ENCODE assay signal across 19 cellular contexts in genomic region chrX:18994713-18995112, GRCh38. TPM values are rescaled to one million over a fixed set of nuclear protein-coding genes. Genes with fewer than 3 reads are reported as not detected.
DNase-seq lines count a peak whose midpoint lies in the region; ATAC-seq, FAIRE-seq and TF ChIP-seq lines count a peak whose summit lies in the region.
"Had no signal": no experiment of that assay in that cellular context is flagged by ENCODE, and none has a peak within 500 bp of the region (broad histone marks: within the 10 kb centered on the region; RNA-seq: fewer than 3 reads in every experiment).

No MANE protein-coding gene starts in this region.

- POLR2A ChIA-PET in A549 (lab: Yijun Ruan, JAX) = interaction anchor here (0.7 to 3.2 kb wide), 3 partner anchors 10 to 52 kb away, joined by 3 to 14 read pairs (median 7); partner anchors contain the start of gene PHKA2
- POLR2A ChIA-PET in CD4-positive, alpha-beta memory T cell (lab: Charles Lee; ENCODE audit: partially characterized antibody) = no interaction called here

- in situ Hi-C loops in brain microvascular endothelial cell (cut with HindIII; ENCODE audit: low pct_ligation_motif_present, low sequenced_read_pairs) = no loop called here

- H3K4me3 ChIP-seq in A549 = peak overlapping the region; percentile 12; the same call in 1 of the 3 replicates
- H3K4me3 ChIP-seq in brain microvascular endothelial cell (ENCODE audit: low read depth, low read length) = no peak overlapping the region
- no peak overlapping the region for H3K4me3 ChIP-seq in kidney epithelial cell (ENCODE audit: low read depth, low read length)
- H3K4me3 ChIP-seq in CD4-positive, alpha-beta memory T cell (ENCODE audit: low read length in 2 of 2) = no peak overlapping the region
- H3K4me3 ChIP-seq: cardiac muscle cell, GM12878, skin epidermis, tibial artery had no signal

- no peak for TF ChIP-seq RAD21 in A549 (conservative IDR thresholded peaks at IDR 0.05 in 1 of 2, IDR thresholded peaks at IDR 0.05 in 1 of 2)

- H3K36me3 ChIP-seq in brain microvascular endothelial cell (replicated peaks) (no peaks in the 10 kb centered on the region), kidney epithelial cell (ENCODE audit: control insufficient read depth, insufficient read depth, low read length) (no peaks in the 10 kb centered on the region)
- no peaks in the 10 kb centered on the region for H3K36me3 ChIP-seq in CD4-positive, alpha-beta memory T cell (ENCODE audit: insufficient read depth, low read length)
- H3K36me3 ChIP-seq: cardiac muscle cell, tibial artery had no signal

- 7% methylated on average over 3 of the region's 3 CpGs for WGBS in A549 (ENCODE audit: missing lambda C conversion rate)

- CTCF ChIA-PET in A549 (lab: Yijun Ruan, JAX) = interaction anchor here (0.6 to 2.6 kb wide), 4 partner anchors 21 to 594 kb away, joined by 3 to 10 read pairs (median 4); partner anchors contain the start of gene ADGRG2
- CTCF ChIA-PET in CD4-positive, alpha-beta memory T cell (lab: Charles Lee; ENCODE audit: partially characterized antibody) = interaction anchor here (1.4 kb wide), 1 partner anchor 9 kb away, joined by 4 read pairs; no protein-coding TSS in a partner anchor

- intact Hi-C loops in CD4-positive, alpha-beta memory T cell (cut with micrococcal nuclease) = no loop called here

- peak overlapping the region; percentile 80 for H3K27ac ChIP-seq in A549
- peak overlapping the region; percentile 83 for H3K27ac ChIP-seq in brain microvascular endothelial cell
- H3K27ac ChIP-seq in CD4-positive, alpha-beta memory T cell (ENCODE audit: low read depth, low read length) = no peak overlapping the region
- H3K27ac ChIP-seq: cardiac muscle cell, skin epidermis, tibial artery had no signal

- no peaks in the 10 kb centered on the region for H3K9me3 ChIP-seq in A549
- H3K9me3 ChIP-seq in CD4-positive, alpha-beta memory T cell (ENCODE audit: control insufficient read depth in 1 of 2, low read length in 2 of 2) = no peaks in the 10 kb centered on the region
- H3K9me3 ChIP-seq: tibial artery had no signal

- no peaks in the 10 kb centered on the region for H3K4me1 Mint-ChIP-seq in stimulated activated effector memory CD8-positive, alpha-beta T cell treated with anti-CD3 and anti-CD28 coated beads, Interleukin-12 subunit alpha, Interleukin-12 subunit beta, amount 100 ng/mL, for 72 hours
- no peaks in the 10 kb centered on the region for H3K4me1 Mint-ChIP-seq in CD4-positive, alpha-beta memory T cell
- H3K4me1 Mint-ChIP-seq: immature natural killer cell had no signal

- no peaks in the 10 kb centered on the region for H3K27me3 ChIP-seq in brain microvascular endothelial cell (replicated peaks)
- H3K27me3 ChIP-seq in kidney epithelial cell (ENCODE audit: control insufficient read depth, insufficient read depth, low read length) = no peaks in the 10 kb centered on the region
- H3K27me3 ChIP-seq in CD4-positive, alpha-beta memory T cell (ENCODE audit: insufficient read depth, low read length) = no peaks in the 10 kb centered on the region
- H3K27me3 ChIP-seq: cardiac muscle cell, tibial artery had no signal

- H3K4me2 ChIP-seq in A549 = peak overlapping the region; percentile 82

- H3K27me3 Mint-ChIP-seq in CD4-positive, alpha-beta memory T cell = no peaks in the 10 kb centered on the region

- FAIRE-seq in A549 (lab: Jason Lieb, UNC) = peak; percentile 63
- FAIRE-seq: endothelial cell of umbilical vein, GM12878 had no signal

- H3K4me3 Mint-ChIP-seq in stimulated activated effector memory CD8-positive, alpha-beta T cell treated with anti-CD3 and anti-CD28 coated beads, Interleukin-12 subunit alpha, Interleukin-12 subunit beta, amount 100 ng/mL, for 72 hours = no peak overlapping the region
- no peak overlapping the region for H3K4me3 Mint-ChIP-seq in CD4-positive, alpha-beta memory T cell
- H3K4me3 Mint-ChIP-seq: immature natural killer cell had no signal

- no peaks in the 10 kb centered on the region for H3K36me3 Mint-ChIP-seq in stimulated activated effector memory CD8-positive, alpha-beta T cell treated with anti-CD3 and anti-CD28 coated beads, Interleukin-12 subunit alpha, Interleukin-12 subunit beta, amount 100 ng/mL, for 72 hours
- H3K36me3 Mint-ChIP-seq in CD4-positive, alpha-beta memory T cell = no peaks in the 10 kb centered on the region
- H3K36me3 Mint-ChIP-seq: immature natural killer cell had no signal

- H3K4me1 ChIP-seq in A549 = peaks cover 72% of the 10 kb centered on the region
- no peaks in the 10 kb centered on the region for H3K4me1 ChIP-seq in CD4-positive, alpha-beta memory T cell (ENCODE audit: insufficient read depth, low read length)

- peak; percentile 89 to 94 for ATAC-seq in A549
- no peak for ATAC-seq in stimulated activated effector memory CD8-positive, alpha-beta T cell treated with anti-CD3 and anti-CD28 coated beads, Interleukin-12 subunit alpha, Interleukin-12 subunit beta, amount 100 ng/mL, for 72 hours
- no peak for ATAC-seq in stimulated activated naive CD8-positive, alpha-beta T cell treated with anti-CD3 and anti-CD28 coated beads, Interleukin-15, Interleukin-2, amounts not matched to agents 100 U/mL and 50 U/mL, for 24 hours
- ATAC-seq: GM12878, Panc1 had no signal

- DNase-seq in A549 (ENCODE audit: low read depth in 1 of 2, low spot score in 1 of 2) = peak; percentile 13 to 70
- peak; percentile 16 for DNase-seq in HPDE6-E6E7 (ENCODE audit: extremely low spot score)
- peak; percentile 62 for DNase-seq in brain microvascular endothelial cell
- peak; percentile 31 for DNase-seq in kidney epithelial cell (ENCODE audit: low read depth)
- DNase-seq in stimulated activated effector memory CD8-positive, alpha-beta T cell treated with anti-CD3 and anti-CD28 coated beads, Interleukin-12 subunit alpha, Interleukin-12 subunit beta, amount 100 ng/mL, for 72 hours (ENCODE audit: low spot score in 2 of 2) = no peak
- no peak for DNase-seq in stimulated activated naive CD8-positive, alpha-beta T cell treated with anti-CD3 and anti-CD28 coated beads, Interleukin-15, Interleukin-2, amounts not matched to agents 100 U/mL and 50 U/mL, for 24 hours
- no peak for DNase-seq in CD4-positive, alpha-beta memory T cell
- no peak for DNase-seq in activated CD8-positive, alpha-beta memory T cell treated with anti-CD3 and anti-CD28 coated beads, Interleukin-2, amount 50 U/mL, for 4 hours
- DNase-seq: DMS153, H7, immature natural killer cell, NCI-H1092, NCI-H226, tibial artery had no signal

- H3K9me3 Mint-ChIP-seq in stimulated activated effector memory CD8-positive, alpha-beta T cell treated with anti-CD3 and anti-CD28 coated beads, Interleukin-12 subunit alpha, Interleukin-12 subunit beta, amount 100 ng/mL, for 72 hours = no peaks in the 10 kb centered on the region
- H3K9me3 Mint-ChIP-seq in CD4-positive, alpha-beta memory T cell = no peaks in the 10 kb centered on the region
- H3K9me3 Mint-ChIP-seq: immature natural killer cell had no signal

- TF ChIP-seq CTCF in A549 (IDR thresholded peaks at IDR 0.05) = no peak
- no peak for TF ChIP-seq CTCF in brain microvascular endothelial cell (IDR thresholded peaks at IDR 0.05; ENCODE audit: low read depth, low read length, missing control alignments)
- no peak for TF ChIP-seq CTCF in kidney epithelial cell (IDR thresholded peaks at IDR 0.05; ENCODE audit: insufficient read depth, low read length, poor library complexity, severe bottlenecking)

- no peak overlapping the region for H3K27ac Mint-ChIP-seq in stimulated activated effector memory CD8-positive, alpha-beta T cell treated with anti-CD3 and anti-CD28 coated beads, Interleukin-12 subunit alpha, Interleukin-12 subunit beta, amount 100 ng/mL, for 72 hours
- H3K27ac Mint-ChIP-seq in CD4-positive, alpha-beta memory T cell = no peak overlapping the region
- H3K27ac Mint-ChIP-seq: immature natural killer cell had no signal

- peak; percentile 28 to 43; a peak in 1 of 5 replicates for TF ChIP-seq EP300 in A549 (IDR thresholded peaks at IDR 0.05)

- TF ChIP-seq POLR2A in A549 (IDR thresholded peaks at IDR 0.05; ENCODE audit: low read length) = no peak

TF ChIP-seq in A549, 52 proteins besides CTCF, POLR2A, EP300 and RAD21 (continues in another document):
- TF ChIP-seq, protein P1, sequence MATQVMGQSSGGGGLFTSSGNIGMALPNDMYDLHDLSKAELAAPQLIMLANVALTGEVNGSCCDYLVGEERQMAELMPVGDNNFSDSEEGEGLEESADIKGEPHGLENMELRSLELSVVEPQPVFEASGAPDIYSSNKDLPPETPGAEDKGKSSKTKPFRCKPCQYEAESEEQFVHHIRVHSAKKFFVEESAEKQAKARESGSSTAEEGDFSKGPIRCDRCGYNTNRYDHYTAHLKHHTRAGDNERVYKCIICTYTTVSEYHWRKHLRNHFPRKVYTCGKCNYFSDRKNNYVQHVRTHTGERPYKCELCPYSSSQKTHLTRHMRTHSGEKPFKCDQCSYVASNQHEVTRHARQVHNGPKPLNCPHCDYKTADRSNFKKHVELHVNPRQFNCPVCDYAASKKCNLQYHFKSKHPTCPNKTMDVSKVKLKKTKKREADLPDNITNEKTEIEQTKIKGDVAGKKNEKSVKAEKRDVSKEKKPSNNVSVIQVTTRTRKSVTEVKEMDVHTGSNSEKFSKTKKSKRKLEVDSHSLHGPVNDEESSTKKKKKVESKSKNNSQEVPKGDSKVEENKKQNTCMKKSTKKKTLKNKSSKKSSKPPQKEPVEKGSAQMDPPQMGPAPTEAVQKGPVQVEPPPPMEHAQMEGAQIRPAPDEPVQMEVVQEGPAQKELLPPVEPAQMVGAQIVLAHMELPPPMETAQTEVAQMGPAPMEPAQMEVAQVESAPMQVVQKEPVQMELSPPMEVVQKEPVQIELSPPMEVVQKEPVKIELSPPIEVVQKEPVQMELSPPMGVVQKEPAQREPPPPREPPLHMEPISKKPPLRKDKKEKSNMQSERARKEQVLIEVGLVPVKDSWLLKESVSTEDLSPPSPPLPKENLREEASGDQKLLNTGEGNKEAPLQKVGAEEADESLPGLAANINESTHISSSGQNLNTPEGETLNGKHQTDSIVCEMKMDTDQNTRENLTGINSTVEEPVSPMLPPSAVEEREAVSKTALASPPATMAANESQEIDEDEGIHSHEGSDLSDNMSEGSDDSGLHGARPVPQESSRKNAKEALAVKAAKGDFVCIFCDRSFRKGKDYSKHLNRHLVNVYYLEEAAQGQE (IDR thresholded peaks at IDR 0.05) = no peak
- TF ChIP-seq KDM5A (IDR thresholded peaks at IDR 0.05) (no peak), NR3C1 (IDR thresholded peaks at IDR 0.05) (no peak), BHLHE40 (IDR thresholded peaks at IDR 0.05; ENCODE audit: low read depth, low read length) (no peak), SMC3 (IDR thresholded peaks at IDR 0.05) (no peak), ESRRA (IDR thresholded peaks at IDR 0.05; ENCODE audit: borderline replicate concordance, low read length) (no peak), MAFK (IDR thresholded peaks at IDR 0.05; ENCODE audit: partially characterized antibody) (no peak)

RNA-seq across cellular contexts. Expression of gene PHKA2, which starts 10.8 kb away (rescaled TPM):
- polyA plus RNA-seq in A549 (2011; rRNA removed) (21.2 and 27.9 TPM in 2 replicates), A549 (2017; fragmentation: RNase III; extraction: RNeasy Plus Mini Kit Qiagen cat#74134 plus additional on column Dnase treatment) (14.0 to 16.3 TPM (median 16.1 TPM) in 3 replicates)
- polyA plus RNA-seq in A549 (2012; cell fraction: cytosol; rRNA removed) = 22.0 and 22.4 TPM in 2 replicates
- polyA plus RNA-seq in A549 (2012; cell fraction: nucleus; rRNA removed) = 99.3 and 118 TPM in 2 replicates
- polyA minus RNA-seq in A549 (2011; rRNA and poly(A)+ RNA removed) = 37.0 and 45.6 TPM in 2 replicates
- 13.8 and 18.1 TPM in 2 replicates for total RNA-seq in kidney epithelial cell
- total RNA-seq in CD4-positive, alpha-beta memory T cell = 10 to 100 TPM; 48.1 to 52.5 TPM
- 1 to 10 TPM; 6.5 to 7.9 TPM for polyA plus RNA-seq in CD4-positive, alpha-beta memory T cell

Comparison
In these comparisons a context has a peak if more than half of its experiments do, and no peak if none do; other contexts are left out.
1. ATAC-seq: peak in A549 (2 of 2); none in stimulated activated effector memory CD8-positive, alpha-beta T cell treated with anti-CD3 and anti-CD28 coated beads, Interleukin-12 subunit alpha, Interleukin-12 subunit beta, amount 100 ng/mL, for 72 hours (single experiment) and stimulated activated naive CD8-positive, alpha-beta T cell treated with anti-CD3 and anti-CD28 coated beads, Interleukin-15, Interleukin-2, amounts not matched to agents 100 U/mL and 50 U/mL, for 24 hours (single experiment).
2. DNase-seq: peak in A549 (2 of 2), HPDE6-E6E7 (single experiment), brain microvascular endothelial cell (single experiment) and kidney epithelial cell (single experiment); none in stimulated activated effector memory CD8-positive, alpha-beta T cell treated with anti-CD3 and anti-CD28 coated beads, Interleukin-12 subunit alpha, Interleukin-12 subunit beta, amount 100 ng/mL, for 72 hours (0 of 2), stimulated activated naive CD8-positive, alpha-beta T cell treated with anti-CD3 and anti-CD28 coated beads, Interleukin-15, Interleukin-2, amounts not matched to agents 100 U/mL and 50 U/mL, for 24 hours (single experiment), CD4-positive, alpha-beta memory T cell (0 of 5) and activated CD8-positive, alpha-beta memory T cell treated with anti-CD3 and anti-CD28 coated beads, Interleukin-2, amount 50 U/mL, for 4 hours (single experiment).